ENCODE assay signal across 18 cellular contexts in genomic region chr16:80743772-80744171, GRCh38.
DNase-seq lines count a peak whose midpoint lies in the region; ATAC-seq and TF ChIP-seq lines count a peak whose summit lies in the region.
"Had no signal": no experiment of that assay in that cellular context is flagged by ENCODE, and none has a peak within 500 bp of the region (broad histone marks: within the 10 kb centered on the region; RNA-seq: fewer than 3 reads in every experiment).

No MANE protein-coding gene starts in this region.

- no peak for DNase-seq in activated T-cell treated with anti-CD3 and anti-CD28 coated beads, Interleukin-2, amount 50 U/mL, for 72 hours
- no peak for DNase-seq in activated T-cell treated with anti-CD3 and anti-CD28 coated beads for 4 hours
- DNase-seq in activated T-helper 1 cell treated with anti-CD3 and anti-CD28 coated beads, Interleukin-12 subunit alpha, Interleukin-12 subunit beta, Interleukin-2, Interleukin-4 antibody, amounts not matched to agents 30 ng/mL and 10 ng/mL and 1 ng/mL, durations not matched to agents 14 hours and 24 hours and 36 hours (ENCODE audit: low spot score): no peak
- no peak for DNase-seq in glutamatergic neuron
- no peak for DNase-seq in caudate nucleus (lab: John Stamatoyannopoulos, UW)
- no peak for DNase-seq in T1000 (lab: John Stamatoyannopoulos, UW)
- DNase-seq: DMS 273 treated with DMSO at 0.1 percent for 48 hours, H7, KBM-7, NCI-H1092, NCI-H146, NCI-H2081, NCI-H774 had no signal

- peak; percentile 40 to 41 for ATAC-seq in activated T-cell treated with anti-CD3 and anti-CD28 coated beads, Interleukin-2, amount 50 U/mL, for 72 hours (replicated peaks in 1 of 2)
- ATAC-seq in GM19397 (IDR thresholded peaks at IDR 0.05; ENCODE audit: unreplicated experiment): no peak

- H3K27ac Mint-ChIP-seq in activated T-cell treated with anti-CD3 and anti-CD28 coated beads, Interleukin-2, amount 50 U/mL, for 72 hours: peak overlapping the region; percentile 71
- peak overlapping the region; percentile 38 for H3K27ac Mint-ChIP-seq in activated T-helper 1 cell treated with anti-CD3 and anti-CD28 coated beads, Interleukin-12 subunit alpha, Interleukin-12 subunit beta, Interleukin-2, Interleukin-4 antibody, amounts not matched to agents 30 ng/mL and 10 ng/mL and 1 ng/mL, durations not matched to agents 14 hours and 24 hours and 36 hours
- H3K27ac Mint-ChIP-seq in glutamatergic neuron (ENCODE audit: unreplicated experiment): peak overlapping the region; percentile 17

- H3K27me3 ChIP-seq in KMS-11 (ENCODE audit: insufficient read depth, low read depth): no peaks in the 10 kb centered on the region
- H3K27me3 ChIP-seq: SJSA1 had no signal

- H3K4me2 ChIP-seq in KMS-11: peak overlapping the region; percentile 21

- H3K36me3 Mint-ChIP-seq in activated T-cell treated with anti-CD3 and anti-CD28 coated beads, Interleukin-2, amount 50 U/mL, for 72 hours (ENCODE audit: insufficient read depth in 2 of 2): peaks cover 14 to 15% of the 10 kb centered on the region in 2 donors
- H3K36me3 Mint-ChIP-seq in activated T-helper 1 cell treated with anti-CD3 and anti-CD28 coated beads, Interleukin-12 subunit alpha, Interleukin-12 subunit beta, Interleukin-2, Interleukin-4 antibody, amounts not matched to agents 30 ng/mL and 10 ng/mL and 1 ng/mL, durations not matched to agents 14 hours and 24 hours and 36 hours (ENCODE audit: low read depth): peaks cover 27% of the 10 kb centered on the region
- peaks cover 7% of the 10 kb centered on the region for H3K36me3 Mint-ChIP-seq in glutamatergic neuron (ENCODE audit: unreplicated experiment)

- H3K9me3 Mint-ChIP-seq in activated T-cell treated with anti-CD3 and anti-CD28 coated beads, Interleukin-2, amount 50 U/mL, for 72 hours: peaks cover 2 to 7% of the 10 kb centered on the region in 2 donors
- H3K9me3 Mint-ChIP-seq in activated T-helper 1 cell treated with anti-CD3 and anti-CD28 coated beads, Interleukin-12 subunit alpha, Interleukin-12 subunit beta, Interleukin-2, Interleukin-4 antibody, amounts not matched to agents 30 ng/mL and 10 ng/mL and 1 ng/mL, durations not matched to agents 14 hours and 24 hours and 36 hours: peaks cover 24% of the 10 kb centered on the region
- H3K9me3 Mint-ChIP-seq in glutamatergic neuron (ENCODE audit: unreplicated experiment): no peaks in the 10 kb centered on the region

- H3K27ac ChIP-seq in KMS-11 (peak overlapping the region; percentile 23; the same call in 1 of the 2 replicates), caudate nucleus (ENCODE audit: low read depth, low read length) (no peak overlapping the region)
- H3K27ac ChIP-seq: C4-2B, HL-60, SJSA1 had no signal

- H3K9ac ChIP-seq in KMS-11: no peak overlapping the region

- H3K79me2 ChIP-seq in KMS-11 (ENCODE audit: insufficient read depth, low read depth): peaks cover 27% of the 10 kb centered on the region; the same call in 1 of the 2 replicates

- no peak for TF ChIP-seq CTCF in KMS-11 (conservative IDR thresholded peaks at IDR 0.05; ENCODE audit: low read depth, low read length)
- no peak for TF ChIP-seq CTCF in glutamatergic neuron (IDR thresholded peaks at IDR 0.05; ENCODE audit: partially characterized antibody, unreplicated experiment)

- H3K27me3 Mint-ChIP-seq in activated T-cell treated with anti-CD3 and anti-CD28 coated beads, Interleukin-2, amount 50 U/mL, for 72 hours (ENCODE audit: low read depth): no peaks in the 10 kb centered on the region
- no peaks in the 10 kb centered on the region for H3K27me3 Mint-ChIP-seq in activated T-helper 1 cell treated with anti-CD3 and anti-CD28 coated beads, Interleukin-12 subunit alpha, Interleukin-12 subunit beta, Interleukin-2, Interleukin-4 antibody, amounts not matched to agents 30 ng/mL and 10 ng/mL and 1 ng/mL, durations not matched to agents 14 hours and 24 hours and 36 hours (ENCODE audit: insufficient read depth)
- no peaks in the 10 kb centered on the region for H3K27me3 Mint-ChIP-seq in glutamatergic neuron (ENCODE audit: unreplicated experiment)

- intact Hi-C loops in activated T-helper 1 cell treated with anti-CD3 and anti-CD28 coated beads, Interleukin-12 subunit alpha, Interleukin-12 subunit beta, Interleukin-2, Interleukin-4 antibody, amounts not matched to agents 30 ng/mL and 10 ng/mL and 1 ng/mL, durations not matched to agents 14 hours and 24 hours and 36 hours (cut with micrococcal nuclease): loop anchor here (1.0 to 5.0 kb wide), 2 partner anchors 16 to 59 kb away; partner anchors contain the start of gene CDYL2

- H3K4me1 Mint-ChIP-seq in activated T-cell treated with anti-CD3 and anti-CD28 coated beads, Interleukin-2, amount 50 U/mL, for 72 hours (ENCODE audit: low read depth): peaks cover 55% of the 10 kb centered on the region
- H3K4me1 Mint-ChIP-seq in activated T-helper 1 cell treated with anti-CD3 and anti-CD28 coated beads, Interleukin-12 subunit alpha, Interleukin-12 subunit beta, Interleukin-2, Interleukin-4 antibody, amounts not matched to agents 30 ng/mL and 10 ng/mL and 1 ng/mL, durations not matched to agents 14 hours and 24 hours and 36 hours (ENCODE audit: low read depth): peaks cover 66% of the 10 kb centered on the region
- H3K4me1 Mint-ChIP-seq in glutamatergic neuron (ENCODE audit: low read depth, unreplicated experiment): peaks cover 9% of the 10 kb centered on the region

- H3K4me3 ChIP-seq in KMS-11 (IDR thresholded peaks at IDR 0.05; ENCODE audit: insufficient read depth, low read depth, low read length): no peak overlapping the region
- H3K4me3 ChIP-seq: SJSA1 had no signal

- H2AFZ ChIP-seq in KMS-11 (ENCODE audit: low read depth): no peak overlapping the region

- peak overlapping the region in 1 of 2 donors; percentile 16 for H3K4me3 Mint-ChIP-seq in activated T-cell treated with anti-CD3 and anti-CD28 coated beads, Interleukin-2, amount 50 U/mL, for 72 hours
- no peak overlapping the region for H3K4me3 Mint-ChIP-seq in activated T-helper 1 cell treated with anti-CD3 and anti-CD28 coated beads, Interleukin-12 subunit alpha, Interleukin-12 subunit beta, Interleukin-2, Interleukin-4 antibody, amounts not matched to agents 30 ng/mL and 10 ng/mL and 1 ng/mL, durations not matched to agents 14 hours and 24 hours and 36 hours
- no peak overlapping the region for H3K4me3 Mint-ChIP-seq in glutamatergic neuron (ENCODE audit: unreplicated experiment)

- H3K4me1 ChIP-seq in KMS-11 (ENCODE audit: low read depth, poor library complexity, severe bottlenecking): peaks cover 52% of the 10 kb centered on the region
- H3K4me1 ChIP-seq: SJSA1 had no signal

- H4K20me1 ChIP-seq in KMS-11 (ENCODE audit: insufficient read depth): no peaks in the 10 kb centered on the region

- no peaks in the 10 kb centered on the region for H3K36me3 ChIP-seq in KMS-11 (ENCODE audit: insufficient read depth)
- H3K36me3 ChIP-seq: SJSA1 had no signal

Comparison
In these comparisons a context has a peak if more than half of its experiments do, and no peak if none do; other contexts are left out.
1. H3K27ac Mint-ChIP-seq: peak in every context shown above with its lines; median percentile 71 in activated T-cell treated with anti-CD3 and anti-CD28 coated beads, Interleukin-2, amount 50 U/mL, for 72 hours; 38 in activated T-helper 1 cell treated with anti-CD3 and anti-CD28 coated beads, Interleukin-12 subunit alpha, Interleukin-12 subunit beta, Interleukin-2, Interleukin-4 antibody, amounts not matched to agents 30 ng/mL and 10 ng/mL and 1 ng/mL, durations not matched to agents 14 hours and 24 hours and 36 hours; 17 in glutamatergic neuron.